Comparison of ENCODE assay signal across 3 cellular contexts in the genomic region with DNA sequence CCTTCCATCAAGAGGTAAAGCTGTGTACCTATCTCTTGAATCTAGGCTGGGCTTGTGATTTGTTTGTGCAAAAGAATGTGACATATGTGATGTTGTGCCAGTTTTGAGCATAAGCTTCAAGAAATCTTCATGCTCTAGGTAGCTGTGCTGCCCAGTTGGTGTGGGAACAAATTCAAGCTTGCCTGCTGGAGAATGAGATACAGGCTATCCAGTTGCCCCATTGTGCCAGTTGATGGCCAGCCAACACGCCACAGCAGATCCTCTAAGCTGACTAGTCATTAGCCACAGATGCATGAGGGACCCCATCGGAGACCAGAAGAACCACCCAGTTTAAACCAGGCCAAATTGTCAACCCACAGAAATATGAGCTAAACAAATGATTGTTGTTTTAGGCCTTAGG.
"Had no signal": no experiment of that assay in that cellular context is flagged by ENCODE, and none has a peak within 500 bp of the region (broad histone marks: within the 10 kb centered on the region; RNA-seq: fewer than 3 reads in every experiment).

No MANE protein-coding gene starts in this region.

- H3K4me3 ChIP-seq: GM12878 had no signal

- DNase-seq: GDM1, GF-D8 had no signal

- ATAC-seq: GM12878 had no signal
